In genomic region chr12:13208533-13209278, GRCh38 we compare ENCODE assay signal across 8 cellular contexts. TPM values are rescaled to one million over a fixed set of nuclear protein-coding genes. Genes with fewer than 3 reads are reported as not detected.
DNase-seq lines count a peak whose midpoint lies in the region; ATAC-seq, FAIRE-seq and TF ChIP-seq lines count a peak whose summit lies in the region.

No MANE protein-coding gene starts in this region.

- H3K4me3 ChIP-seq in A549 (no peak overlapping the region), H7 (ENCODE audit: insufficient read depth, low read depth, low read length) (no peak overlapping the region)

- H3K36me3 Mint-ChIP-seq in activated CD8-positive, alpha-beta T cell treated with anti-CD3 and anti-CD28 coated beads, Interleukin-2, amount 10 ng/mL, durations not matched to agents 7 days and 5 days (ENCODE audit: low read depth), result no peaks in the 10 kb centered on the region

- no peaks in the 10 kb centered on the region for H3K9me3 ChIP-seq in A549

- CTCF ChIA-PET in A549 (lab: Yijun Ruan, JAX), result interaction anchor here (0.9 to 16.5 kb wide), 22 partner anchors 8 to 419 kb away, joined by 3 to 189 read pairs (median 4); partner anchors contain the start of genes EMP1 and GSG1
- CTCF ChIA-PET in activated CD8-positive, alpha-beta T cell treated with anti-CD3 and anti-CD28 coated beads, Interleukin-2, amount 10 ng/mL, durations not matched to agents 7 days and 5 days (lab: Charles Lee), result interaction anchor here (0.7 to 9.7 kb wide), 9 partner anchors 12 to 371 kb away, joined by 3 to 204 read pairs (median 3); partner anchors contain the start of genes EMP1 and GSG1

- H3K4me1 Mint-ChIP-seq in activated CD8-positive, alpha-beta T cell treated with anti-CD3 and anti-CD28 coated beads, Interleukin-2, amount 10 ng/mL, durations not matched to agents 7 days and 5 days (ENCODE audit: low read depth), result peaks cover 57% of the 10 kb centered on the region

- H3K27ac Mint-ChIP-seq in activated CD8-positive, alpha-beta T cell treated with anti-CD3 and anti-CD28 coated beads, Interleukin-2, amount 10 ng/mL, durations not matched to agents 7 days and 5 days, result no peak overlapping the region

- H3K4me1 ChIP-seq in A549, result peaks cover 61% of the 10 kb centered on the region

- peak; percentile 38 to 67 for DNase-seq in A549 (ENCODE audit: low read depth in 1 of 2, low spot score in 1 of 2)
- peak; percentile 26 for DNase-seq in H7
- DNase-seq in activated CD8-positive, alpha-beta T cell treated with anti-CD3 and anti-CD28 coated beads, Interleukin-2, amount 10 ng/mL, durations not matched to agents 7 days and 5 days, result peak; percentile 39
- DNase-seq in left colon, result no peak
- no peak for DNase-seq in GM19240 (ENCODE audit: insufficient read length, low spot score)
- DNase-seq in RCC 7860 (ENCODE audit: low spot score), result no peak
- no peak for DNase-seq in activated CD4-positive, CD25-positive, alpha-beta regulatory T cell (lab: John Stamatoyannopoulos, UW)
- DNase-seq in DMS114 treated with DMSO at 0.1 percent for 48 hours (lab: John Stamatoyannopoulos, UW; ENCODE audit: unreplicated experiment), result no peak

- FAIRE-seq in A549 (lab: Jason Lieb, UNC) (no peak), RCC 7860 (lab: Jason Lieb, UNC) (no peak)

- 64% methylated on average over 7 of the region's 7 CpGs for WGBS in A549 (ENCODE audit: missing lambda C conversion rate)

- TF ChIP-seq CTCF in A549 (IDR thresholded peaks at IDR 0.05), result peak; percentile 74

- TF ChIP-seq RAD21 in A549 (conservative IDR thresholded peaks at IDR 0.05 in 1 of 2, IDR thresholded peaks at IDR 0.05 in 1 of 2), result peak; percentile 87 to 94

- H3K27me3 Mint-ChIP-seq in activated CD8-positive, alpha-beta T cell treated with anti-CD3 and anti-CD28 coated beads, Interleukin-2, amount 10 ng/mL, durations not matched to agents 7 days and 5 days (ENCODE audit: low read depth), result peaks cover 10% of the 10 kb centered on the region

- H3K9me3 Mint-ChIP-seq in activated CD8-positive, alpha-beta T cell treated with anti-CD3 and anti-CD28 coated beads, Interleukin-2, amount 10 ng/mL, durations not matched to agents 7 days and 5 days (ENCODE audit: insufficient read depth), result no peaks in the 10 kb centered on the region

- intact Hi-C loops in left colon (cut with DNase I, micrococcal nuclease), result no loop called here

- no peak for TF ChIP-seq EP300 in A549 (IDR thresholded peaks at IDR 0.05)

- peak overlapping the region; percentile 23 for H3K4me2 ChIP-seq in A549

- no peak for TF ChIP-seq POLR2A in A549 (IDR thresholded peaks at IDR 0.05; ENCODE audit: low read length)

- no peaks in the 10 kb centered on the region for H3K36me3 ChIP-seq in H7 (replicated peaks; ENCODE audit: control insufficient read depth, insufficient read depth, low read length)

- POLR2A ChIA-PET in A549 (lab: Yijun Ruan, JAX), result interaction anchor here (1.4 kb wide), 1 partner anchor 111 kb away, joined by 5 read pairs; no protein-coding TSS in a partner anchor
- POLR2A ChIA-PET in activated CD8-positive, alpha-beta T cell treated with anti-CD3 and anti-CD28 coated beads, Interleukin-2, amount 10 ng/mL, durations not matched to agents 7 days and 5 days (lab: Charles Lee), result interaction anchor here (0.7 to 1.3 kb wide), 2 partner anchors 108 to 112 kb away, joined by 3 read pairs; no protein-coding TSS in a partner anchor

- H3K27ac ChIP-seq in A549, result peak overlapping the region; percentile 29 to 76; a peak in 4 of 6 replicates

- H3K27me3 ChIP-seq in H7 (ENCODE audit: control insufficient read depth, insufficient read depth, low read length), result no peaks in the 10 kb centered on the region

- ATAC-seq in A549 (peak in 1 of 2 experiments; percentile 31; a peak in 3 of 6 replicates), left colon (peak; percentile 19)
- peak; percentile 17 for ATAC-seq in activated CD8-positive, alpha-beta T cell treated with anti-CD3 and anti-CD28 coated beads, Interleukin-2, amount 10 ng/mL, durations not matched to agents 7 days and 5 days

- H3K4me3 Mint-ChIP-seq in activated CD8-positive, alpha-beta T cell treated with anti-CD3 and anti-CD28 coated beads, Interleukin-2, amount 10 ng/mL, durations not matched to agents 7 days and 5 days, result no peak overlapping the region

TF ChIP-seq in A549, 52 proteins besides CTCF, POLR2A, EP300 and RAD21:
- TF ChIP-seq ZSCAN20 (CRISPR knock-in tag; IDR thresholded peaks at IDR 0.05), result no peak
- TF ChIP-seq TFCP2L1 (CRISPR knock-in tag; IDR thresholded peaks at IDR 0.05), result no peak
- TF ChIP-seq SMC3 (IDR thresholded peaks at IDR 0.05), result peak; percentile 94
- 0 out of 2 replicates have a peak, but pooled peaks have one; percentile 20 for TF ChIP-seq MAX (IDR thresholded peaks at IDR 0.05)
- TF ChIP-seq FOSB (CRISPR knock-in tag; IDR thresholded peaks at IDR 0.05), result no peak
- TF ChIP-seq HDAC2 (IDR thresholded peaks at IDR 0.05), result no peak
- TF ChIP-seq ZNF302 (CRISPR knock-in tag; IDR thresholded peaks at IDR 0.05), result no peak

RNA-seq across cellular contexts. Expression of gene EMP1, which starts 12.2 kb away (rescaled TPM):
- polyA plus RNA-seq in A549 (2011; rRNA removed), result 21.2 and 25.5 TPM in 2 replicates
- polyA plus RNA-seq in A549 (2012; cell fraction: cytosol; rRNA removed), result 21.6 and 34.9 TPM in 2 replicates
- 51.4 and 74.9 TPM in 2 replicates for polyA plus RNA-seq in A549 (2012; cell fraction: nucleus; rRNA removed)
- polyA plus RNA-seq in A549 (2017; fragmentation: RNase III; extraction: RNeasy Plus Mini Kit Qiagen cat#74134 plus additional on column Dnase treatment), result 17.3 to 27.0 TPM (median 19.2 TPM) in 3 replicates
- 32.7 and 49.1 TPM in 2 replicates for polyA minus RNA-seq in A549 (2011; rRNA and poly(A)+ RNA removed)
- 0.44 and 0.48 TPM in 2 replicates for total RNA-seq in H7 (2014; rRNA removed; shearing (Covaris generic))
- total RNA-seq in activated CD8-positive, alpha-beta T cell treated with anti-CD3 and anti-CD28 coated beads, Interleukin-2, amount 10 ng/mL, durations not matched to agents 7 days and 5 days, result 1 to 10 TPM; 4.4 to 7.6 TPM
- total RNA-seq in left colon, result 1,000 to 10,000 TPM in 1 of 2 donors, 100 to 1,000 TPM in 1; 459 to 1,135 TPM

Comparison
In these comparisons a context has a peak if more than half of its experiments do, and no peak if none do; other contexts are left out.
1. DNase-seq: peak in A549 (2 of 2), H7 (single experiment) and activated CD8-positive, alpha-beta T cell treated with anti-CD3 and anti-CD28 coated beads, Interleukin-2, amount 10 ng/mL, durations not matched to agents 7 days and 5 days (single experiment); none in left colon (0 of 2), GM19240 (single experiment), RCC 7860 (single experiment), activated CD4-positive, CD25-positive, alpha-beta regulatory T cell (0 of 4) and DMS114 treated with DMSO at 0.1 percent for 48 hours (single experiment).
2. RNA of gene EMP1, which starts 12.2 kb away (total RNA-seq): 459 to 1,135 TPM in left colon; 4.4 to 7.6 TPM in activated CD8-positive, alpha-beta T cell treated with anti-CD3 and anti-CD28 coated beads, Interleukin-2, amount 10 ng/mL, durations not matched to agents 7 days and 5 days and 0.44 to 0.48 TPM in H7; every median in the first group is over 10 times any median in the second.